10 cellular contexts compared by ENCODE assay signal in genomic region chr19:30222428-30222873, GRCh38.
DNase-seq lines count a peak whose midpoint lies in the region; ATAC-seq and FAIRE-seq lines count a peak whose summit lies in the region.
"Had no signal": no experiment of that assay in that cellular context is flagged by ENCODE, and none has a peak within 500 bp of the region (broad histone marks: within the 10 kb centered on the region; RNA-seq: fewer than 3 reads in every experiment).

No MANE protein-coding gene starts in this region.

- H3K36me3 ChIP-seq in iPS-20b (ENCODE audit: insufficient read depth, low read depth, low read length): no peaks in the 10 kb centered on the region

- DNase-seq in stimulated activated CD4-positive, alpha-beta T cell treated with anti-CD3 and anti-CD28 coated beads, Interleukin-1b, Interleukin-23, amount 100 ng/mL, for 48 hours: peak; percentile 21
- no peak for DNase-seq in stimulated activated CD4-positive, alpha-beta T cell treated with anti-CD3 and anti-CD28 coated beads, Interleukin-4, amount 100 ng/mL, for 1 hour
- peak; percentile 50 for DNase-seq in activated naive CD8-positive, alpha-beta T cell treated with anti-CD3 and anti-CD28 coated beads, Interleukin-2, amount 10 ng/mL, durations not matched to agents 7 days and 5 days
- DNase-seq in urothelium cell line (ENCODE audit: low spot score) (peak; percentile 89), DMS79 treated with DMSO at 0.1 percent for 48 hours (lab: John Stamatoyannopoulos, UW) (no peak)
- no peak for DNase-seq in activated CD4-positive, CD25-positive, alpha-beta regulatory T cell (lab: John Stamatoyannopoulos, UW)
- DNase-seq in T-helper 2 cell treated with Interferon-gamma antibody and Interleukin-4, amounts not matched to agents 5 μg/mL and 100 μg/mL, for 36 hours (ENCODE audit: low spot score): no peak

- FAIRE-seq in urothelium cell line (lab: Jason Lieb, UNC): no peak
- FAIRE-seq: HTR-8/SVneo had no signal

- no peak overlapping the region for H3K27ac ChIP-seq in iPS-20b (ENCODE audit: low read length)

- peaks cover 75% of the 10 kb centered on the region for H3K27me3 ChIP-seq in iPS-20b (ENCODE audit: insufficient read depth, low read length)

- no peaks in the 10 kb centered on the region for H3K9me3 ChIP-seq in iPS-20b (ENCODE audit: insufficient read depth, low read depth, low read length)

- peaks cover 63% of the 10 kb centered on the region for H3K27me3 Mint-ChIP-seq in activated naive CD8-positive, alpha-beta T cell treated with anti-CD3 and anti-CD28 coated beads, Interleukin-2, amount 10 ng/mL, durations not matched to agents 7 days and 5 days
- peaks cover 55% of the 10 kb centered on the region for H3K27me3 Mint-ChIP-seq in T-helper 2 cell treated with Interferon-gamma antibody and Interleukin-4, amounts not matched to agents 5 μg/mL and 100 μg/mL, for 36 hours (ENCODE audit: low read depth)

- no peak overlapping the region for H3K27ac Mint-ChIP-seq in activated naive CD8-positive, alpha-beta T cell treated with anti-CD3 and anti-CD28 coated beads, Interleukin-2, amount 10 ng/mL, durations not matched to agents 7 days and 5 days
- no peak overlapping the region for H3K27ac Mint-ChIP-seq in T-helper 2 cell treated with Interferon-gamma antibody and Interleukin-4, amounts not matched to agents 5 μg/mL and 100 μg/mL, for 36 hours

- no peaks in the 10 kb centered on the region for H3K9me3 Mint-ChIP-seq in activated naive CD8-positive, alpha-beta T cell treated with anti-CD3 and anti-CD28 coated beads, Interleukin-2, amount 10 ng/mL, durations not matched to agents 7 days and 5 days
- H3K9me3 Mint-ChIP-seq in T-helper 2 cell treated with Interferon-gamma antibody and Interleukin-4, amounts not matched to agents 5 μg/mL and 100 μg/mL, for 36 hours: no peaks in the 10 kb centered on the region

- peaks cover 16% of the 10 kb centered on the region for H3K4me1 Mint-ChIP-seq in activated naive CD8-positive, alpha-beta T cell treated with anti-CD3 and anti-CD28 coated beads, Interleukin-2, amount 10 ng/mL, durations not matched to agents 7 days and 5 days
- H3K4me1 Mint-ChIP-seq in T-helper 2 cell treated with Interferon-gamma antibody and Interleukin-4, amounts not matched to agents 5 μg/mL and 100 μg/mL, for 36 hours (ENCODE audit: low read depth): peaks cover 18% of the 10 kb centered on the region

- peak overlapping the region; percentile 23; the same call in 1 of the 2 replicates for H3K4me3 ChIP-seq in iPS-20b (ENCODE audit: low read length)

- ATAC-seq in activated naive CD8-positive, alpha-beta T cell treated with anti-CD3 and anti-CD28 coated beads, Interleukin-2, amount 10 ng/mL, durations not matched to agents 7 days and 5 days (ENCODE audit: low read depth): no peak

- H3K4me1 ChIP-seq in iPS-20b (ENCODE audit: insufficient read depth, low read length): peaks cover 12% of the 10 kb centered on the region; the same call in 1 of the 2 replicates

- POLR2A ChIA-PET in activated naive CD8-positive, alpha-beta T cell treated with anti-CD3 and anti-CD28 coated beads, Interleukin-2, amount 10 ng/mL, durations not matched to agents 7 days and 5 days (lab: Charles Lee): no interaction called here

- H3K9ac ChIP-seq in iPS-20b (ENCODE audit: low read depth, low read length): no peak overlapping the region

- H3K4me3 Mint-ChIP-seq in activated naive CD8-positive, alpha-beta T cell treated with anti-CD3 and anti-CD28 coated beads, Interleukin-2, amount 10 ng/mL, durations not matched to agents 7 days and 5 days: no peak overlapping the region
- H3K4me3 Mint-ChIP-seq in T-helper 2 cell treated with Interferon-gamma antibody and Interleukin-4, amounts not matched to agents 5 μg/mL and 100 μg/mL, for 36 hours: no peak overlapping the region
- H3K4me3 Mint-ChIP-seq: memory B cell had no signal

- peaks cover 2% of the 10 kb centered on the region for H3K36me3 Mint-ChIP-seq in activated naive CD8-positive, alpha-beta T cell treated with anti-CD3 and anti-CD28 coated beads, Interleukin-2, amount 10 ng/mL, durations not matched to agents 7 days and 5 days
- H3K36me3 Mint-ChIP-seq in T-helper 2 cell treated with Interferon-gamma antibody and Interleukin-4, amounts not matched to agents 5 μg/mL and 100 μg/mL, for 36 hours (ENCODE audit: low read depth): peaks cover 5% of the 10 kb centered on the region

Comparison
In these comparisons a context has a peak if more than half of its experiments do, and no peak if none do; other contexts are left out.
1. DNase-seq: peak in stimulated activated CD4-positive, alpha-beta T cell treated with anti-CD3 and anti-CD28 coated beads, Interleukin-1b, Interleukin-23, amount 100 ng/mL, for 48 hours (single experiment), activated naive CD8-positive, alpha-beta T cell treated with anti-CD3 and anti-CD28 coated beads, Interleukin-2, amount 10 ng/mL, durations not matched to agents 7 days and 5 days (single experiment) and urothelium cell line (single experiment); none in stimulated activated CD4-positive, alpha-beta T cell treated with anti-CD3 and anti-CD28 coated beads, Interleukin-4, amount 100 ng/mL, for 1 hour (single experiment), activated CD4-positive, CD25-positive, alpha-beta regulatory T cell (0 of 4), T-helper 2 cell treated with Interferon-gamma antibody and Interleukin-4, amounts not matched to agents 5 μg/mL and 100 μg/mL, for 36 hours (single experiment) and DMS79 treated with DMSO at 0.1 percent for 48 hours (single experiment).